In the genomic region with DNA sequence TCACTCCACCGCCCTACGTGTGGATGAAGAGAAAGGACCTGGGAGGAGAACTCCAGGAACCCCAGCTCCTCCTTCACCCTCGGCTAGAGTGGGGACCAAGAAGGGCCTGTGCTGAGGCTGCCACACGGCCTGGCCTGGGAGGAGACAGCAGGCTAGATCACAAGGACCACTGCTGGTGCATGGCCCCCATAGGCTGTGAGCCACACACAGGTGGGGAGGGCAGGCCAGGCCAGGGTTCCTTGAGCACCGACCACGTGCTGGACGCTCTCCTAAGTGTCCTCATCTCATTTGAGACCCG, we compare ENCODE assay signal across 35 cellular contexts.
"Had no signal": no experiment of that assay in that cellular context is flagged by ENCODE, and none has a peak within 500 bp of the region (broad histone marks: within the 10 kb centered on the region; RNA-seq: fewer than 3 reads in every experiment).

No MANE protein-coding gene starts in this region.

- H3K9me3 ChIP-seq: MG63 had no signal

- DNase-seq: Karpas-422, Kasumi-1, MG63, MM.1S, MV-4-11, NCI-H1048, NCI-H1092, NCI-H1092 treated with DMSO at 0.1 percent for 48 hours, NCI-H1105, NCI-H1105 treated with DMSO at 0.1 percent for 48 hours, NCI-H1417, NCI-H1417 treated with DMSO at 0.1 percent for 48 hours, NCI-H1436, NCI-H1436 treated with DMSO at 0.1 percent for 48 hours, NCI-H146, NCI-H1694, NCI-H1694 treated with DMSO at 0.1 percent for 48 hours, NCI-H187, NCI-H187 treated with DMSO at 0.1 percent for 48 hours, NCI-H1930, NCI-H2029, NCI-H2029 treated with DMSO at 0.1 percent for 48 hours, NCI-H2081, NCI-H2081 treated with DMSO at 0.1 percent for 48 hours, NCI-H2107, NCI-H2171, NCI-H2171 treated with DMSO at 0.1 percent for 48 hours, NCI-H2227 treated with DMSO at 0.1 percent for 48 hours, NCI-H226, NCI-H345, NCI-H446, NCI-H446 treated with DMSO at 0.1 percent for 48 hours, NCI-H510A, NCI-H510A treated with DMSO at 0.1 percent for 48 hours had no signal

- H3K4me2 ChIP-seq: KMS-11 had no signal

- H3K27ac ChIP-seq: KMS-11 had no signal

- H3K27me3 ChIP-seq: MG63 had no signal

- H3K36me3 ChIP-seq: MG63 had no signal

- H3K4me3 ChIP-seq: MG63 had no signal

- H3K9ac ChIP-seq: KMS-11 had no signal
